ENCODE assay signal across 8 cellular contexts in the genomic region with DNA sequence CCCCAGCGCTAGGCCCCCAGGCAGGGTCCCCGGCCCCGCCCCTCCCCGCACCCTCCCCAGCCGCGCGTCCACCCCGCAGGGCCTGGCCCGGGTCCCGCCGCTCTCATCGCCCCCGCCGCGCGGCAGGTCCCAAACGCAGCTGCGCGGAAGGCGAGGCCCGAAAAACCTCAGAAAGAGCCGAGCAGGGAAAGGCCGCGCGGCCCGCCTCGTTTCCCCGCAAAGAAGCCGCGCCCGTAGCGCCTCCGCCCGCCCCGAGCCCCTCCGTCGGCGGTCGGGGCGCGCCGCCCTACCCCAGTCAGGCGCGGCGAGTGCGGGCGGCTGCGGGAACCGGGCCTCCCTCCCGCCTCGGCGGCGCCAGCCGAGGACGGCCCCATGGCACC. TPM values are rescaled to one million over a fixed set of nuclear protein-coding genes. Genes with fewer than 3 reads are reported as not detected.
A peak's percentile ranks its signal among the peaks of the same experiment; 100 is the strongest.
DNase-seq lines count a peak whose midpoint lies in the region; ATAC-seq and TF ChIP-seq lines count a peak whose summit lies in the region.

No MANE protein-coding gene starts in this region.

- H3K27me3 ChIP-seq in heart left ventricle, result no peaks in the 10 kb centered on the region

- intact Hi-C loops in heart left ventricle (cut with DNase I), result no loop called here

- H3K9me3 ChIP-seq in heart left ventricle, result no peaks in the 10 kb centered on the region

- H3K27ac ChIP-seq in heart left ventricle (peak overlapping the region in 11 of 12 donors; percentile 25 to 82 (median 70)), skin epidermis (peak overlapping the region in 20 of 21 experiments; percentile 26 to 90 (median 70))

- no peaks in the 10 kb centered on the region for H3K36me3 ChIP-seq in heart left ventricle

- H3K4me1 ChIP-seq in heart left ventricle, result peaks cover 0 to 20% (median 9%) of the 10 kb centered on the region in 12 donors

- 0 to 2% (median 1%) methylated on average over 13 to 55 of the region's 55 CpGs for WGBS in heart left ventricle, 4 donors

- H3K4me3 ChIP-seq in heart left ventricle, result peak overlapping the region; percentile 62 to 95 (median 76)
- H3K4me3 ChIP-seq in skin epidermis, result peak overlapping the region; percentile 63 to 96 (median 88)

- DNase-seq in stimulated activated CD4-positive, alpha-beta T cell treated with anti-CD3 and anti-CD28 coated beads, Interleukin-12 subunit alpha, Interleukin-12 subunit beta, amount 100 ng/mL, for 4 hours, result peak; percentile 29
- DNase-seq in stimulated activated CD4-positive, alpha-beta T cell treated with anti-CD3 and anti-CD28 coated beads, Interleukin-2, amount 100 ng/mL, for 48 hours, result no peak
- DNase-seq in T-helper 22 cell (ENCODE audit: low read depth) (peak; percentile 7), heart left ventricle (peak in 2 of 5 donors; percentile 32 to 43), NOMO-1 treated with dmso at 0.1 percent for 144 hours (lab: John Stamatoyannopoulos, UW; ENCODE audit: unreplicated experiment) (no peak), A172 (ENCODE audit: low spot score) (no peak)

- TF ChIP-seq CTCF in heart left ventricle (IDR thresholded peaks at IDR 0.05), result no peak

- ATAC-seq in HG02973 (IDR thresholded peaks at IDR 0.05; ENCODE audit: unreplicated experiment), result peak; percentile 14
- peak in 2 of 4 donors; percentile 1 to 62 for ATAC-seq in heart left ventricle

- TF ChIP-seq POLR2A in heart left ventricle (IDR thresholded peaks at IDR 0.05), result no peak

RNA-seq across cellular contexts. Expression of a gene that starts 0.3 kb away (rescaled TPM):
- total RNA-seq in heart left ventricle, result 10 to 100 TPM in 4 of 9 donors, 1 to 10 TPM in 5; 5.3 to 18.6 (median 9.8) TPM
- 10 to 100 TPM in 1 of 2 donors, 1 to 10 TPM in 1; 8.4 to 11.3 TPM for polyA plus RNA-seq in heart left ventricle
- 25.6 and 28.9 TPM in 2 replicates for total RNA-seq in A172 (2014; rRNA removed; shearing (Covaris generic))

RNA-seq across cellular contexts. Expression of a gene that starts 0.6 kb away (rescaled TPM):
- total RNA-seq in heart left ventricle, result 100 to 1,000 TPM in 1 of 9 donors, 10 to 100 TPM in 8; 23.9 to 149 (median 39.7) TPM
- polyA plus RNA-seq in heart left ventricle, result 10 to 100 TPM; 33.3 to 62.0 TPM
- total RNA-seq in A172 (2014; rRNA removed; shearing (Covaris generic)), result 36.3 and 43.1 TPM in 2 replicates

RNA-seq across cellular contexts. Expression of a gene that starts 23.8 kb away (rescaled TPM):
- 10 to 100 TPM; 21.2 to 46.5 (median 27.6) TPM for total RNA-seq in heart left ventricle
- 10 to 100 TPM; 20.7 to 31.8 TPM for polyA plus RNA-seq in heart left ventricle
- 59.8 and 73.4 TPM in 2 replicates for total RNA-seq in A172 (2014; rRNA removed; shearing (Covaris generic))

Comparison
In these comparisons a context has a peak if more than half of its experiments do, and no peak if none do; other contexts are left out.
1. DNase-seq: peak in stimulated activated CD4-positive, alpha-beta T cell treated with anti-CD3 and anti-CD28 coated beads, Interleukin-12 subunit alpha, Interleukin-12 subunit beta, amount 100 ng/mL, for 4 hours (single experiment) and T-helper 22 cell (single experiment); none in stimulated activated CD4-positive, alpha-beta T cell treated with anti-CD3 and anti-CD28 coated beads, Interleukin-2, amount 100 ng/mL, for 48 hours (0 of 2), NOMO-1 treated with dmso at 0.1 percent for 144 hours (single experiment) and A172 (single experiment).